Comparison of ENCODE assay signal across 8 cellular contexts in the genomic region with DNA sequence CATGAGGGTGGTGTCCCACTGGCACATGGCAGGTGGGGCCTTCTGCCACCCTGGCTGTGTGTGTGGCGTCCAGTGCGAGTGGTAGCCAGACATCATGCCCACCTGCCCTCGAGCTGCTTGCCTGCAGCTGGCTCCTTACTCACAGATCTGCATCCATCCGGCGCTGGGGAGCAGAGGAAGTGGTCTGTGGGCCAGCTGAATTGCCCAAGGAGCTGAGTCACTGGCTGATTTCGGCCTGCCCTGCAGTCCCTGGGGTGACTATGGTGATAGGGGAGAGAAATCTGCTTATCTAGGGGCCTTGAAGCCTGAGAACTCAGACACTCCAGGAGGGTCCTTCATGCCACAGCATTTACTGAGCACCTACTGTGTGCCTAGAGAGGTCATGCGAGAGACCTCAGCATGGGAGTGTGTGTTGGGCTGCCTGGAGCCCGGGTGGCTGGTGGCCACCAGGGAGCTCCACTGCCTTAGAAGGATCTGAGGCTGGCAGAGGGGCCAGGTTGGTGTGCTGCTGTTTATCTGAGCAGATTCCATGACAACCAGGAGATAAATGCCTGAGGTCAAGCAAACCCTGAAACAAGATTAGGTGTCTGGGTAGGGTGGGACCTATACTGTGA. TPM values are rescaled to one million over a fixed set of nuclear protein-coding genes. Genes with fewer than 3 reads are reported as not detected.
DNase-seq lines count a peak whose midpoint lies in the region; ATAC-seq and TF ChIP-seq lines count a peak whose summit lies in the region.

No MANE protein-coding gene starts in this region.

- H3K36me3 ChIP-seq in SK-N-SH (replicated peaks in 1 of 2; ENCODE audit: control insufficient read depth in 1 of 2, insufficient read depth in 2 of 2, low read length in 1 of 2): no peaks in the 10 kb centered on the region
- peaks cover 4% of the 10 kb centered on the region for H3K36me3 ChIP-seq in right atrium auricular region

- peaks cover 95% of the 10 kb centered on the region for H3K4me1 Mint-ChIP-seq in activated naive CD8-positive, alpha-beta T cell (ENCODE audit: low read depth)

- WGBS in SK-N-SH (ENCODE audit: low lambda C conversion rate): 82% methylated on average over 2 of the region's 8 CpGs

- peak; percentile 46 for TF ChIP-seq RAD21 in SK-N-SH (IDR thresholded peaks at IDR 0.05; ENCODE audit: low read length)

- TF ChIP-seq POLR2A in GM18951 (IDR thresholded peaks at IDR 0.05; ENCODE audit: extremely low read depth, insufficient read depth, insufficient read length): peak; percentile 64

- DNase-seq in AG09319 (ENCODE audit: extremely low read depth, low read depth): peak; percentile 76
- DNase-seq in SK-N-SH: peak; percentile 67
- peak; percentile 90 for DNase-seq in right atrium auricular region (ENCODE audit: low spot score)
- DNase-seq in COLO829 (ENCODE audit: low spot score): no peak

- H3K27me3 Mint-ChIP-seq in activated naive CD8-positive, alpha-beta T cell: no peaks in the 10 kb centered on the region

- no peaks in the 10 kb centered on the region for H3K9me3 Mint-ChIP-seq in activated naive CD8-positive, alpha-beta T cell (ENCODE audit: low read depth)

- peaks cover 11% of the 10 kb centered on the region for H3F3A ChIP-seq in SK-N-SH (replicated peaks; ENCODE audit: insufficient read depth)

- H2AFZ ChIP-seq in SK-N-SH (ENCODE audit: low read depth): peak overlapping the region; percentile 14; the same call in 1 of the 2 replicates

- H3K36me3 Mint-ChIP-seq in activated naive CD8-positive, alpha-beta T cell: peaks cover 11% of the 10 kb centered on the region

- CTCF ChIA-PET in SK-N-SH (lab: Yijun Ruan, JAX): interaction anchor here (1.2 to 6.4 kb wide), 13 partner anchors 9 to 394 kb away, joined by 3 to 50 read pairs (median 7); a partner anchor contains a TSS

- H3K79me2 ChIP-seq in SK-N-SH (ENCODE audit: insufficient read depth): no peaks in the 10 kb centered on the region

- H3K9me3 ChIP-seq in SK-N-SH (no peaks in the 10 kb centered on the region), right atrium auricular region (no peaks in the 10 kb centered on the region)

- H3K4me2 ChIP-seq in SK-N-SH: peak overlapping the region; percentile 42

- no peaks in the 10 kb centered on the region for H3K9me2 ChIP-seq in SK-N-SH

- peak overlapping the region; percentile 39; the same call in 1 of the 2 replicates for H3K9ac ChIP-seq in SK-N-SH

- ATAC-seq in HG03457 (IDR thresholded peaks at IDR 0.05; ENCODE audit: unreplicated experiment): peak; percentile 41

- no peaks in the 10 kb centered on the region for H4K20me1 ChIP-seq in SK-N-SH (ENCODE audit: insufficient read depth)

- POLR2A ChIA-PET in SK-N-SH (lab: Yijun Ruan, JAX): interaction anchor here (0.8 to 2.3 kb wide), 4 partner anchors 25 to 75 kb away, joined by 3 to 15 read pairs (median 8); a partner anchor contains a TSS

- peaks cover 39 to 62% of the 10 kb centered on the region in 2 experiments for H3K4me1 ChIP-seq in SK-N-SH (ENCODE audit: control insufficient read depth in 1 of 2, insufficient read depth in 2 of 2, low read depth in 1 of 2, low read length in 1 of 2)
- H3K4me1 ChIP-seq in right atrium auricular region: peaks cover 0 to 83% of the 10 kb centered on the region in 2 donors

- peak overlapping the region; percentile 98 for H3K27ac Mint-ChIP-seq in activated naive CD8-positive, alpha-beta T cell

- in situ Hi-C loops in GM18951 (cut with MboI; ENCODE audit: low sequenced_read_pairs, unreplicated experiment): no loop called here

- peak in 1 of 2 experiments; percentile 60; a peak in 1 of 4 replicates for TF ChIP-seq EP300 in SK-N-SH (IDR thresholded peaks at IDR 0.05; ENCODE audit: borderline replicate concordance in 1 of 2, low read depth in 1 of 2, low read length in 1 of 2)

- H3K27ac ChIP-seq in SK-N-SH (ENCODE audit: low read depth in 2 of 2, low read length in 1 of 2): peak overlapping the region; percentile 78 to 80
- peak overlapping the region; percentile 46 to 58 for H3K27ac ChIP-seq in right atrium auricular region
- peak overlapping the region; percentile 36 to 93 (median 78) for H3K27ac ChIP-seq in skin epidermis

- peak; percentile 66 for TF ChIP-seq CTCF in AG09319 (IDR thresholded peaks at IDR 0.05; ENCODE audit: low read depth, low read length)
- peak; percentile 55 for TF ChIP-seq CTCF in SK-N-SH (IDR thresholded peaks at IDR 0.05)
- TF ChIP-seq CTCF in right atrium auricular region (IDR thresholded peaks at IDR 0.05): peak in 1 of 2 donors; percentile 50

- H3K27me3 ChIP-seq in SK-N-SH (ENCODE audit: insufficient read depth) (no peaks in the 10 kb centered on the region), right atrium auricular region (no peaks in the 10 kb centered on the region)

- peak overlapping the region; percentile 80 for H3K4me3 Mint-ChIP-seq in activated naive CD8-positive, alpha-beta T cell

- no peak overlapping the region for H3K4me3 ChIP-seq in SK-N-SH (ENCODE audit: low read depth in 2 of 2, low read length in 1 of 2)
- no peak overlapping the region for H3K4me3 ChIP-seq in right atrium auricular region
- H3K4me3 ChIP-seq in skin epidermis: no peak overlapping the region

TF ChIP-seq in SK-N-SH, 30 proteins besides CTCF, POLR2A, EP300 and RAD21:
- TF ChIP-seq, protein P1, sequence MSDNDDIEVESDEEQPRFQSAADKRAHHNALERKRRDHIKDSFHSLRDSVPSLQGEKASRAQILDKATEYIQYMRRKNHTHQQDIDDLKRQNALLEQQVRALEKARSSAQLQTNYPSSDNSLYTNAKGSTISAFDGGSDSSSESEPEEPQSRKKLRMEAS (IDR thresholded peaks at IDR 0.05; ENCODE audit: low read depth): peak; percentile 49; the same call in 1 of the 2 replicates
- TF ChIP-seq JUND (IDR thresholded peaks at IDR 0.05) (peak; percentile 44; the same call in 1 of the 2 replicates), YY1 (IDR thresholded peaks at IDR 0.05; ENCODE audit: low read depth) (no peak), SMC3 (IDR thresholded peaks at IDR 0.05; ENCODE audit: low read depth, low read length) (peak; percentile 45), TCF12 (IDR thresholded peaks at IDR 0.05) (peak; percentile 85), NFIC (IDR thresholded peaks at IDR 0.05; ENCODE audit: borderline replicate concordance) (no peak), GATA2 (CRISPR knock-in tag; IDR thresholded peaks at IDR 0.05) (no peak), FOSL2 (IDR thresholded peaks at IDR 0.05; ENCODE audit: borderline replicate concordance, low read depth) (peak; percentile 73), EZH2phosphoT487 (IDR thresholded peaks at IDR 0.05; ENCODE audit: borderline replicate concordance, low read depth) (no peak), RCOR1 (IDR thresholded peaks at IDR 0.05; ENCODE audit: low read length) (no peak)
- TF ChIP-seq, protein P2, sequence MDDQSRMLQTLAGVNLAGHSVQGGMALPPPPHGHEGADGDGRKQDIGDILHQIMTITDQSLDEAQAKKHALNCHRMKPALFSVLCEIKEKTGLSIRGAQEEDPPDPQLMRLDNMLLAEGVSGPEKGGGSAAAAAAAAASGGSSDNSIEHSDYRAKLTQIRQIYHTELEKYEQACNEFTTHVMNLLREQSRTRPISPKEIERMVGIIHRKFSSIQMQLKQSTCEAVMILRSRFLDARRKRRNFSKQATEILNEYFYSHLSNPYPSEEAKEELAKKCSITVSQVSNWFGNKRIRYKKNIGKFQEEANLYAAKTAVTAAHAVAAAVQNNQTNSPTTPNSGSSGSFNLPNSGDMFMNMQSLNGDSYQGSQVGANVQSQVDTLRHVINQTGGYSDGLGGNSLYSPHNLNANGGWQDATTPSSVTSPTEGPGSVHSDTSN (IDR thresholded peaks at IDR 0.05): peak; percentile 27; the same call in 1 of the 2 replicates
- TF ChIP-seq, protein P3, sequence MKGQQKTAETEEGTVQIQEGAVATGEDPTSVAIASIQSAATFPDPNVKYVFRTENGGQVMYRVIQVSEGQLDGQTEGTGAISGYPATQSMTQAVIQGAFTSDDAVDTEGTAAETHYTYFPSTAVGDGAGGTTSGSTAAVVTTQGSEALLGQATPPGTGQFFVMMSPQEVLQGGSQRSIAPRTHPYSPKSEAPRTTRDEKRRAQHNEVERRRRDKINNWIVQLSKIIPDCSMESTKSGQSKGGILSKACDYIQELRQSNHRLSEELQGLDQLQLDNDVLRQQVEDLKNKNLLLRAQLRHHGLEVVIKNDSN (IDR thresholded peaks at IDR 0.05; ENCODE audit: borderline replicate concordance, low read depth): peak; percentile 66
- TF ChIP-seq, protein P4, sequence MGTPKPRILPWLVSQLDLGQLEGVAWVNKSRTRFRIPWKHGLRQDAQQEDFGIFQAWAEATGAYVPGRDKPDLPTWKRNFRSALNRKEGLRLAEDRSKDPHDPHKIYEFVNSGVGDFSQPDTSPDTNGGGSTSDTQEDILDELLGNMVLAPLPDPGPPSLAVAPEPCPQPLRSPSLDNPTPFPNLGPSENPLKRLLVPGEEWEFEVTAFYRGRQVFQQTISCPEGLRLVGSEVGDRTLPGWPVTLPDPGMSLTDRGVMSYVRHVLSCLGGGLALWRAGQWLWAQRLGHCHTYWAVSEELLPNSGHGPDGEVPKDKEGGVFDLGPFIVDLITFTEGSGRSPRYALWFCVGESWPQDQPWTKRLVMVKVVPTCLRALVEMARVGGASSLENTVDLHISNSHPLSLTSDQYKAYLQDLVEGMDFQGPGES (IDR thresholded peaks at IDR 0.05; ENCODE audit: low read depth, low read length): no peak

RNA-seq across cellular contexts. Expression of a gene that starts 57.1 kb away (rescaled TPM):
- polyA plus RNA-seq in SK-N-SH (2012; rRNA removed): 8.3 and 12.3 TPM in 2 replicates
- polyA plus RNA-seq in SK-N-SH (2012; cell fraction: cytosol; rRNA removed): 4.2 and 6.6 TPM in 2 replicates
- 25.1 and 38.8 TPM in 2 replicates for polyA plus RNA-seq in SK-N-SH (2012; cell fraction: nucleus; rRNA removed)
- 10 to 100 TPM in 1 of 2 donors, 1 to 10 TPM in 1; 8.6 to 17.6 TPM for total RNA-seq in right atrium auricular region
